ENCODE assay signal across 1 cellular context in the genomic region with DNA sequence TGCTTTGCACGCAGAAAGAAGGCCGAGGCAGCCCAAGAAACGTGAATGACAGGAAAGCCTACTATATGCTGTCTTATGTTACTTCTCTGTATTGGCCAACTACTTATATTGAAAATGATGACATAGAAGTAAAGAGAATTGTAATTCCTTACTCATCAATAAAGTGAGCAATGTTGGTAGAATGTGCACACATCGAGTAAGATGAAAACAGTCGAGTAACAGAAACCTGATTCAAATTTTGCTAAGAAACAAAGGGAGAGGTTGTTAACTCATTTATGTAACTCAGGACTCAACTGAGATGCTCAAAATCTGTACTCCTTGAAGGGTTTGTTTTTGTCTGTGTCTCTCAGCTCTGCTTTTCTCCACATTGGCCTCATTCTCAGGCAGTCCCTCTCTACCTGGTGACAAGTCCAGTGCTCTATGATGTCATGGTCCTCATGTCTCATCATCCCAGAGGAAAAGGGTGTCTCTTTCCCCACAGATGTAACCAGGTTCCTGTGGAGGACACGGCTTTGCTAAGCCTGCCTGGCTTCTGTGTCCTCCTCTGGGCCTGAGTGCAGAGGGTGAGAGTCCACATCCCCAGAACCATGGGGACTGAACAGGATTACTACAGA.
TF ChIP-seq lines count a peak whose summit lies in the region.

No MANE protein-coding gene starts in this region.

TF ChIP-seq in IMR-90, 13 proteins besides CTCF, POLR2A, EP300 and RAD21:
- TF ChIP-seq MAFK (IDR thresholded peaks at IDR 0.05; ENCODE audit: low read depth, low read length) (peak; percentile 27; the same call in 1 of the 2 replicates), RCOR1 (IDR thresholded peaks at IDR 0.05; ENCODE audit: insufficient replicate concordance, low read length) (no peak), SMC3 (IDR thresholded peaks at IDR 0.05; ENCODE audit: low read depth, low read length) (no peak)
